In genomic region chrX:20352935-20353336, GRCh38 we compare ENCODE assay signal across 18 cellular contexts.
DNase-seq lines count a peak whose midpoint lies in the region; ATAC-seq lines count a peak whose summit lies in the region.
"Had no signal": no experiment of that assay in that cellular context is flagged by ENCODE, and none has a peak within 500 bp of the region (broad histone marks: within the 10 kb centered on the region; RNA-seq: fewer than 3 reads in every experiment).

No MANE protein-coding gene starts in this region.

- peaks cover 0 to 1% of the 10 kb centered on the region in 2 donors for H3K36me3 Mint-ChIP-seq in activated T-cell treated with anti-CD3 and anti-CD28 coated beads, Interleukin-2, amount 50 U/mL, for 72 hours (ENCODE audit: insufficient read depth in 2 of 2)
- H3K36me3 Mint-ChIP-seq: memory B cell had no signal

- peak overlapping the region in 1 of 2 donors; percentile 22 for H3K4me3 Mint-ChIP-seq in activated T-cell treated with anti-CD3 and anti-CD28 coated beads, Interleukin-2, amount 50 U/mL, for 72 hours
- H3K4me3 Mint-ChIP-seq: endodermal cell, memory B cell had no signal

- H3K27me3 ChIP-seq in effector memory CD4-positive, alpha-beta T cell (replicated peaks; ENCODE audit: control insufficient read depth, insufficient read depth, low read length, poor library complexity, severe bottlenecking), result no peaks in the 10 kb centered on the region
- H3K27me3 ChIP-seq: neutrophil had no signal

- no peak overlapping the region for H3K27ac ChIP-seq in effector memory CD4-positive, alpha-beta T cell (ENCODE audit: insufficient read depth, low read length, poor library complexity, severe bottlenecking)
- H3K27ac ChIP-seq: breast epithelium, C4-2B, neutrophil had no signal

- no peaks in the 10 kb centered on the region for H3K9me3 ChIP-seq in effector memory CD4-positive, alpha-beta T cell (ENCODE audit: control insufficient read depth, low read length)
- H3K9me3 ChIP-seq: breast epithelium, neutrophil had no signal

- peak; percentile 3 to 10 for DNase-seq in activated T-cell treated with anti-CD3 and anti-CD28 coated beads, Interleukin-2, amount 50 U/mL, for 72 hours
- no peak for DNase-seq in RPMI8226
- DNase-seq in NCI-H748 treated with DMSO at 0.1 percent for 48 hours (lab: John Stamatoyannopoulos, UW), result no peak
- no peak for DNase-seq in effector memory CD4-positive, alpha-beta T cell
- DNase-seq: activated effector memory CD4-positive, alpha-beta T cell treated with Interleukin-2 at 50 U/mL for 16 hours; endodermal cell; foreskin melanocyte; MM.1S; NCI-H2171; OCI-M1; SW 1271 had no signal

- ATAC-seq in GM18499 (IDR thresholded peaks at IDR 0.05; ENCODE audit: insufficient read depth, unreplicated experiment) (peak; percentile 86), GM19023 (IDR thresholded peaks at IDR 0.05; ENCODE audit: unreplicated experiment) (peak; percentile 74), HG02870 (IDR thresholded peaks at IDR 0.05; ENCODE audit: unreplicated experiment) (peak; percentile 74)
- peak; percentile 75 to 79 for ATAC-seq in activated T-cell treated with anti-CD3 and anti-CD28 coated beads, Interleukin-2, amount 50 U/mL, for 72 hours (replicated peaks in 1 of 2)

- H3K4me1 ChIP-seq in effector memory CD4-positive, alpha-beta T cell (ENCODE audit: control insufficient read depth, insufficient read depth, low read length, poor library complexity, severe bottlenecking), result no peaks in the 10 kb centered on the region
- H3K4me1 ChIP-seq: breast epithelium had no signal

- no peak overlapping the region for H3K4me3 ChIP-seq in effector memory CD4-positive, alpha-beta T cell (ENCODE audit: insufficient read depth, low read depth, low read length, poor library complexity, severe bottlenecking)
- H3K4me3 ChIP-seq: breast epithelium had no signal

- peaks cover 20% of the 10 kb centered on the region for H3K4me1 Mint-ChIP-seq in activated T-cell treated with anti-CD3 and anti-CD28 coated beads, Interleukin-2, amount 50 U/mL, for 72 hours (ENCODE audit: low read depth)

- peaks cover 33% of the 10 kb centered on the region for H3K27me3 Mint-ChIP-seq in activated T-cell treated with anti-CD3 and anti-CD28 coated beads, Interleukin-2, amount 50 U/mL, for 72 hours (ENCODE audit: low read depth)

- H3K36me3 ChIP-seq in effector memory CD4-positive, alpha-beta T cell (ENCODE audit: control insufficient read depth, insufficient read depth, low read length), result no peaks in the 10 kb centered on the region
- H3K36me3 ChIP-seq: breast epithelium, neutrophil had no signal

- H3K9me3 Mint-ChIP-seq in activated T-cell treated with anti-CD3 and anti-CD28 coated beads, Interleukin-2, amount 50 U/mL, for 72 hours, result no peaks in the 10 kb centered on the region
- H3K9me3 Mint-ChIP-seq: memory B cell had no signal

- H3K27ac Mint-ChIP-seq in activated T-cell treated with anti-CD3 and anti-CD28 coated beads, Interleukin-2, amount 50 U/mL, for 72 hours, result no peak overlapping the region
- H3K27ac Mint-ChIP-seq: endodermal cell, memory B cell had no signal

Comparison
In these comparisons a context has a peak if more than half of its experiments do, and no peak if none do; other contexts are left out.
1. DNase-seq: peak in activated T-cell treated with anti-CD3 and anti-CD28 coated beads, Interleukin-2, amount 50 U/mL, for 72 hours (2 of 2); none in RPMI8226 (single experiment), NCI-H748 treated with DMSO at 0.1 percent for 48 hours (single experiment) and effector memory CD4-positive, alpha-beta T cell (0 of 3).
2. Peak in every context shown above with its lines, with median percentiles within 50 percentile points of each other: ATAC-seq.